In genomic region chr5:140547508-140548299, GRCh38 we compare ENCODE assay signal across 9 cellular contexts. TPM values are rescaled to one million over a fixed set of nuclear protein-coding genes. Genes with fewer than 3 reads are reported as not detected.
A peak's percentile ranks its signal among the peaks of the same experiment; 100 is the strongest.
DNase-seq lines count a peak whose midpoint lies in the region; ATAC-seq, FAIRE-seq and TF ChIP-seq lines count a peak whose summit lies in the region.
"Had no signal": no experiment of that assay in that cellular context is flagged by ENCODE, and none has a peak within 500 bp of the region (broad histone marks: within the 10 kb centered on the region; RNA-seq: fewer than 3 reads in every experiment).

Gene EIF4EBP3, plus strand, starts transcription at chr5:140547662. Its CDS starts 76 bp downstream, at chr5:140547738.

- WGBS in A549 (ENCODE audit: missing lambda C conversion rate): 53% methylated on average over 37 of the region's 52 CpGs

- peak within 1 kb of the TSS; percentile 73 for H3K4me2 ChIP-seq in A549

- POLR2A ChIA-PET in A549 (lab: Yijun Ruan, JAX): interaction anchor here (0.6 to 3.2 kb wide), 6 partner anchors 10 to 163 kb away, joined by 3 to 32 read pairs (median 6); partner anchors contain the start of genes ANKHD1, APBB3, IK and NDUFA2

- H3K4me1 Mint-ChIP-seq in effector memory CD8-positive, alpha-beta T cell (ENCODE audit: low read depth in 2 of 2): peaks cover 9 to 30% of the 10 kb centered on the region in 2 donors

- H3K27ac ChIP-seq in A549: peak within 1 kb of the TSS; percentile 56 to 75

- TF ChIP-seq EP300 in A549 (IDR thresholded peaks at IDR 0.05): no peak

- peak within 1 kb of the TSS; percentile 70 to 83 for H3K4me3 Mint-ChIP-seq in effector memory CD8-positive, alpha-beta T cell

- peaks cover 26% of the 10 kb centered on the region for H3K4me1 ChIP-seq in A549

- H3K36me3 Mint-ChIP-seq in effector memory CD8-positive, alpha-beta T cell (ENCODE audit: insufficient read depth): peaks cover 59% of the 10 kb centered on the region

- H3K27me3 Mint-ChIP-seq in effector memory CD8-positive, alpha-beta T cell: no peaks in the 10 kb centered on the region

- no peak for FAIRE-seq in A549 (lab: Jason Lieb, UNC)
- FAIRE-seq: G401.6 had no signal

- no peak within 1 kb of the TSS for H3K4me3 ChIP-seq in A549

- H3K9me3 Mint-ChIP-seq in effector memory CD8-positive, alpha-beta T cell: no peaks in the 10 kb centered on the region

- TF ChIP-seq RAD21 in A549 (conservative IDR thresholded peaks at IDR 0.05 in 1 of 2, IDR thresholded peaks at IDR 0.05 in 1 of 2): no peak

- CTCF ChIA-PET in A549 (lab: Yijun Ruan, JAX): interaction anchor here (0.6 to 4.2 kb wide), 19 partner anchors 9 to 1071 kb away, joined by 3 to 21 read pairs (median 4); partner anchors contain the start of genes CD14, DIAPH1, HARS1 and HARS2

- DNase-seq in A549 (ENCODE audit: low read depth in 1 of 2, low spot score in 1 of 2) (peak; percentile 87 to 90), NCI-H526 (lab: John Stamatoyannopoulos, UW) (peak; percentile 83 to 96), lung microvascular endothelial cell (ENCODE audit: low read depth in 2 of 2) (peak; percentile 98 to 99)
- DNase-seq in activated CD8-positive, alpha-beta memory T cell treated with anti-CD3 and anti-CD28 coated beads for 4 hours (ENCODE audit: low read depth in 2 of 2): peak; percentile 56 to 74
- DNase-seq in effector memory CD8-positive, alpha-beta T cell: peak; percentile 81 to 85 (median 82)
- peak; percentile 68 to 77 (median 75) for DNase-seq in stimulated activated CD4-positive, alpha-beta T cell treated with anti-CD3 and anti-CD28 coated beads, TNF-alpha, amount 100 ng/mL, for 4 hours (ENCODE audit: low read depth in 3 of 3)

- peak within 1 kb of the TSS; percentile 87 to 91 for H3K27ac Mint-ChIP-seq in effector memory CD8-positive, alpha-beta T cell

- no peak for TF ChIP-seq CTCF in A549 (IDR thresholded peaks at IDR 0.05)

- no peaks in the 10 kb centered on the region for H3K9me3 ChIP-seq in A549

- TF ChIP-seq POLR2A in A549 (IDR thresholded peaks at IDR 0.05; ENCODE audit: low read length): no peak

- peak; percentile 94 to 96 for ATAC-seq in A549
- ATAC-seq in GM18868 (IDR thresholded peaks at IDR 0.05; ENCODE audit: unreplicated experiment): peak; percentile 99
- ATAC-seq in HG03108 (IDR thresholded peaks at IDR 0.05; ENCODE audit: unreplicated experiment): peak; percentile 96
- peak; percentile 98 for ATAC-seq in effector memory CD8-positive, alpha-beta T cell (replicated peaks)

TF ChIP-seq in A549, 52 proteins besides CTCF, POLR2A, EP300 and RAD21:
- TF ChIP-seq HOXA7 (CRISPR knock-in tag; IDR thresholded peaks at IDR 0.05): peak; percentile 64; the same call in 1 of the 2 replicates
- TF ChIP-seq MYC (IDR thresholded peaks at IDR 0.05; ENCODE audit: borderline replicate concordance, low read length): peak; percentile 90; the same call in 1 of the 2 replicates
- TF ChIP-seq SREBF2 (IDR thresholded peaks at IDR 0.05): no peak
- 0 out of 2 replicates have a peak, but pooled peaks have one; percentile 67 for TF ChIP-seq FOSB (CRISPR knock-in tag; IDR thresholded peaks at IDR 0.05)
- TF ChIP-seq GATA3 (IDR thresholded peaks at IDR 0.05; ENCODE audit: borderline replicate concordance): no peak
- TF ChIP-seq HOXB5 (CRISPR knock-in tag; IDR thresholded peaks at IDR 0.05): no peak
- TF ChIP-seq HMGXB4 (CRISPR knock-in tag; IDR thresholded peaks at IDR 0.05; ENCODE audit: borderline replicate concordance): no peak
- no peak for TF ChIP-seq CBX8 (IDR thresholded peaks at IDR 0.05)
- peak; percentile 27; the same call in 2 of the 3 replicates for TF ChIP-seq SMC3 (IDR thresholded peaks at IDR 0.05)
- TF ChIP-seq ZC3H11A (IDR thresholded peaks at IDR 0.05): no peak
- peak; percentile 96 for TF ChIP-seq MAX (IDR thresholded peaks at IDR 0.05)
- TF ChIP-seq CHD2 (IDR thresholded peaks at IDR 0.05; ENCODE audit: low read length, partially characterized antibody): no peak
- TF ChIP-seq HEYL (CRISPR knock-in tag; IDR thresholded peaks at IDR 0.05): no peak
- peak; percentile 86 for TF ChIP-seq USF2 (IDR thresholded peaks at IDR 0.05)
- peak in 1 of 2 experiments; percentile 42; a peak in 2 of 5 replicates for TF ChIP-seq JUN (IDR thresholded peaks at IDR 0.05)
- peak; percentile 89 for TF ChIP-seq PBX3 (IDR thresholded peaks at IDR 0.05)
- TF ChIP-seq CBX2 (IDR thresholded peaks at IDR 0.05; ENCODE audit: borderline replicate concordance, low read depth): no peak
- peak; percentile 57 for TF ChIP-seq E2F6 (IDR thresholded peaks at IDR 0.05; ENCODE audit: borderline replicate concordance, low read depth)

RNA-seq across cellular contexts. Expression of gene EIF4EBP3, which starts in this region (rescaled TPM):
- polyA plus RNA-seq in A549 (2011; rRNA removed) (2.0 and 2.9 TPM in 2 replicates), A549 (2017; fragmentation: RNase III; extraction: RNeasy Plus Mini Kit Qiagen cat#74134 plus additional on column Dnase treatment) (0.96 to 1.6 TPM (median 1.2 TPM) in 3 replicates)
- polyA plus RNA-seq in A549 (2012; cell fraction: cytosol; rRNA removed): 0.79 and 1.1 TPM in 2 replicates
- 2.1 and 3.8 TPM in 2 replicates for polyA plus RNA-seq in A549 (2012; cell fraction: nucleus; rRNA removed)
- 2.2 and 3.0 TPM in 2 replicates for polyA minus RNA-seq in A549 (2011; rRNA and poly(A)+ RNA removed)
- 0.87 and 1.2 TPM in 2 replicates for total RNA-seq in lung microvascular endothelial cell
